In genomic region chr11:10050561-10050960, GRCh38 we compare ENCODE assay signal across 20 cellular contexts.
DNase-seq lines count a peak whose midpoint lies in the region; ATAC-seq and TF ChIP-seq lines count a peak whose summit lies in the region.
"Had no signal": no experiment of that assay in that cellular context is flagged by ENCODE, and none has a peak within 500 bp of the region (broad histone marks: within the 10 kb centered on the region; RNA-seq: fewer than 3 reads in every experiment).

No MANE protein-coding gene starts in this region.

- DNase-seq in NCI-H748 (lab: John Stamatoyannopoulos, UW; ENCODE audit: unreplicated experiment) = peak; percentile 6
- DNase-seq in NCI-H748 treated with DMSO at 0.1 percent for 48 hours (lab: John Stamatoyannopoulos, UW) = no peak
- DNase-seq in RWPE2 (ENCODE audit: low spot score) = no peak
- DNase-seq in fibroblast of pulmonary artery (ENCODE audit: low read depth) = peak; percentile 14
- no peak for DNase-seq in AG20443 (ENCODE audit: low spot score)
- DNase-seq in upper lobe of left lung = no peak
- DNase-seq in SKM-1 treated with dmso at 0.1 percent for 144 hours (lab: John Stamatoyannopoulos, UW; ENCODE audit: unreplicated experiment) = no peak
- no peak for DNase-seq in activated naive CD4-positive, alpha-beta T cell (lab: John Stamatoyannopoulos, UW)
- DNase-seq: activated naive CD8-positive, alpha-beta T cell treated with anti-CD3 and anti-CD28 coated beads, Interleukin-2, amount 10 ng/mL, durations not matched to agents 7 days and 5 days; islet precursor cell; mesendoderm; natural killer cell; NCI-H1930; NCI-H446 treated with DMSO at 0.1 percent for 48 hours; T-helper 9 cell had no signal

- peaks cover under 1% of the 10 kb centered on the region for H3K9me3 ChIP-seq in RWPE2 (ENCODE audit: severe bottlenecking)
- peaks cover 0 to 3% (median 0%) of the 10 kb centered on the region in 4 donors for H3K9me3 ChIP-seq in upper lobe of left lung
- H3K9me3 ChIP-seq: suprapubic skin had no signal

- ATAC-seq in RWPE2 (ENCODE audit: low read depth) (peak; percentile 98), upper lobe of left lung (ENCODE audit: low FRiP score in 2 of 2) (no peak)
- ATAC-seq: activated CD4-positive, CD25-positive, alpha-beta regulatory T cell treated with anti-CD3 and anti-CD28 coated beads, Interleukin-2, amount 50 U/mL, for 24 hours; natural killer cell had no signal

- H3K36me3 ChIP-seq in RWPE2 (ENCODE audit: low read depth) = no peaks in the 10 kb centered on the region
- no peaks in the 10 kb centered on the region for H3K36me3 ChIP-seq in upper lobe of left lung
- H3K36me3 ChIP-seq: SJSA1, suprapubic skin had no signal

- H3K4me1 ChIP-seq in RWPE2 (ENCODE audit: insufficient read depth, poor library complexity, severe bottlenecking) = peaks cover 15% of the 10 kb centered on the region
- peaks cover 0 to 5% (median 0%) of the 10 kb centered on the region in 4 donors for H3K4me1 ChIP-seq in upper lobe of left lung
- H3K4me1 ChIP-seq: parathyroid adenoma, suprapubic skin had no signal

- no peak for TF ChIP-seq EP300 in upper lobe of left lung (IDR thresholded peaks at IDR 0.05)

- no peak overlapping the region for H3K27ac ChIP-seq in RWPE2 (ENCODE audit: poor library complexity, severe bottlenecking)
- no peak overlapping the region for H3K27ac ChIP-seq in upper lobe of left lung
- H3K27ac ChIP-seq: 22Rv1, parathyroid adenoma, SJSA1, suprapubic skin had no signal

- H3K27me3 ChIP-seq in RWPE2 (ENCODE audit: insufficient read depth, poor library complexity, severe bottlenecking) (no peaks in the 10 kb centered on the region), upper lobe of left lung (no peaks in the 10 kb centered on the region)
- H3K27me3 ChIP-seq: SJSA1, suprapubic skin had no signal

- TF ChIP-seq CTCF in RWPE2 (IDR thresholded peaks at IDR 0.05; ENCODE audit: poor library complexity, severe bottlenecking) = no peak
- no peak for TF ChIP-seq CTCF in fibroblast of pulmonary artery (IDR thresholded peaks at IDR 0.05; ENCODE audit: low read length, missing control alignments)
- TF ChIP-seq CTCF in upper lobe of left lung (IDR thresholded peaks at IDR 0.05) = no peak

- no peak overlapping the region for H3K4me3 ChIP-seq in RWPE2 (ENCODE audit: severe bottlenecking)
- no peak overlapping the region for H3K4me3 ChIP-seq in fibroblast of pulmonary artery (replicated peaks; ENCODE audit: low read depth, low read length)
- H3K4me3 ChIP-seq in upper lobe of left lung = no peak overlapping the region
- H3K4me3 ChIP-seq: SJSA1, suprapubic skin had no signal

- TF ChIP-seq POLR2A in upper lobe of left lung (IDR thresholded peaks at IDR 0.05) = no peak

Comparison
In these comparisons a context has a peak if more than half of its experiments do, and no peak if none do; other contexts are left out.
1. DNase-seq: peak in NCI-H748 (single experiment) and fibroblast of pulmonary artery (single experiment); none in NCI-H748 treated with DMSO at 0.1 percent for 48 hours (single experiment), RWPE2 (single experiment), AG20443 (single experiment), upper lobe of left lung (0 of 2), SKM-1 treated with dmso at 0.1 percent for 144 hours (single experiment) and activated naive CD4-positive, alpha-beta T cell (0 of 4).